19 cellular contexts compared by ENCODE assay signal in the genomic region with DNA sequence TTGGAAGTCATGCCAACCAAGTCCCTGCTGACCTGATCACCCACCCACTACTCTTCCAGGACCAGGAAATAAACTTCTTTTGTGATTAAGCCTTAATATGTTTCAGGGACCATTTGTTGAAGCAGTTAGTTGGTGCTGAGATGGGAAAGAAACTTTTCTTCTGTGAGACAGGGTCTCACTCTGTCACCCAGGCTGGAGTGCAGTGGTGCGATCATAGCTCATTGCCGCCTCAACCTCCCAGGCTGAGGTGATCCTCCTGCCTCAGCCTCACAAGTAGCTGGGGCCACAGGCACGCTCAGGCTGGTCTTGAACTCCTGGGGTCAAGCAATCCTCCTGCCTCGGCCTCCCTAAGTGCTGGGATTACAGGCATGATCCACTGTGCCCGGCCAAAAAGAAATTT. TPM values are rescaled to one million over a fixed set of nuclear protein-coding genes. Genes with fewer than 3 reads are reported as not detected.
DNase-seq lines count a peak whose midpoint lies in the region; ATAC-seq and TF ChIP-seq lines count a peak whose summit lies in the region.
"Had no signal": no experiment of that assay in that cellular context is flagged by ENCODE, and none has a peak within 500 bp of the region (broad histone marks: within the 10 kb centered on the region; RNA-seq: fewer than 3 reads in every experiment).

No MANE protein-coding gene starts in this region.

- H3K36me3 ChIP-seq in BLaER1 treated with 17β-estradiol and CSF1 and Interleukin-3, amounts not matched to agents 10 nM and 100 nM: no peaks in the 10 kb centered on the region
- H3K36me3 ChIP-seq in RWPE2 (ENCODE audit: low read depth) (no peaks in the 10 kb centered on the region), breast epithelium (no peaks in the 10 kb centered on the region)

- H3K27ac Mint-ChIP-seq in nephron progenitor cell: peak overlapping the region; percentile 48
- H3K27ac Mint-ChIP-seq: B cell; CD14-positive monocyte; CD8-positive, alpha-beta T cell had no signal

- DNase-seq in RWPE2 (ENCODE audit: low spot score) (no peak), nephron progenitor cell (no peak), ecto neural progenitor cell (ENCODE audit: low spot score) (no peak), breast epithelium (ENCODE audit: low spot score in 2 of 2) (no peak)
- DNase-seq in activated naive CD4-positive, alpha-beta T cell treated with anti-CD3 and anti-CD28 coated beads, Interleukin-2, amount 50 U/mL, for 16 hours: no peak
- DNase-seq: CD8-positive, alpha-beta T cell; COR-L47; DMS153; DMS79 treated with DMSO at 0.1 percent for 48 hours; EL; GM23248; KG1 had no signal

- H4K20me1 ChIP-seq in BLaER1 treated with 17β-estradiol and CSF1 and Interleukin-3, amounts not matched to agents 10 nM and 100 nM: no peaks in the 10 kb centered on the region

- no peak for TF ChIP-seq POLR2A in breast epithelium (IDR thresholded peaks at IDR 0.05)

- H3K27me3 Mint-ChIP-seq in nephron progenitor cell (ENCODE audit: low read depth, poor library complexity): peaks cover 7% of the 10 kb centered on the region
- H3K27me3 Mint-ChIP-seq: B cell, IgD-negative memory B cell had no signal

- peak overlapping the region in 6 of 11 experiments; percentile 6 to 47 (median 28); a peak in 8 of 22 replicates for H3K9ac ChIP-seq in BLaER1 treated with 17β-estradiol and CSF1 and Interleukin-3, amounts not matched to agents 10 nM and 100 nM
- H3K9ac ChIP-seq: GM23248 had no signal

- peaks cover 13 to 54% (median 41%) of the 10 kb centered on the region in 10 experiments; a peak in 19 of 20 replicates for H3K4me1 ChIP-seq in BLaER1 treated with 17β-estradiol and CSF1 and Interleukin-3, amounts not matched to agents 10 nM and 100 nM
- H3K4me1 ChIP-seq in RWPE2 (ENCODE audit: insufficient read depth, poor library complexity, severe bottlenecking) (peaks cover 17% of the 10 kb centered on the region), breast epithelium (peaks cover 7 to 18% of the 10 kb centered on the region in 2 donors)

- intact Hi-C loops in breast epithelium (cut with DNase I; ENCODE audit: low total_unique reads): no loop called here

- H3K27me3 ChIP-seq in BLaER1 treated with 17β-estradiol and CSF1 and Interleukin-3, amounts not matched to agents 10 nM and 100 nM: no peaks in the 10 kb centered on the region
- H3K27me3 ChIP-seq in RWPE2 (ENCODE audit: insufficient read depth, poor library complexity, severe bottlenecking) (no peaks in the 10 kb centered on the region), breast epithelium (no peaks in the 10 kb centered on the region)

- peaks cover 0 to 6% (median 0%) of the 10 kb centered on the region in 11 experiments; a peak in 1 of 22 replicates for H3K9me3 ChIP-seq in BLaER1 treated with 17β-estradiol and CSF1 and Interleukin-3, amounts not matched to agents 10 nM and 100 nM (replicated peaks in 1 of 11)
- H3K9me3 ChIP-seq in RWPE2 (ENCODE audit: severe bottlenecking): no peaks in the 10 kb centered on the region
- no peaks in the 10 kb centered on the region for H3K9me3 ChIP-seq in breast epithelium

- H3K4me3 ChIP-seq in BLaER1 treated with 17β-estradiol and CSF1 and Interleukin-3, amounts not matched to agents 10 nM and 100 nM: no peak overlapping the region
- H3K4me3 ChIP-seq in RWPE2 (ENCODE audit: severe bottlenecking): no peak overlapping the region
- no peak overlapping the region for H3K4me3 ChIP-seq in breast epithelium
- H3K4me3 ChIP-seq: GM23248 had no signal

- H3K4me3 Mint-ChIP-seq in nephron progenitor cell: no peak overlapping the region
- H3K4me3 Mint-ChIP-seq: B cell; CD14-positive monocyte; CD8-positive, alpha-beta T cell; IgD-negative memory B cell had no signal

- H3K27ac ChIP-seq in BLaER1 treated with 17β-estradiol and CSF1 and Interleukin-3, amounts not matched to agents 10 nM and 100 nM: peak overlapping the region in 8 of 11 experiments; percentile 31 to 67 (median 52); a peak in 16 of 22 replicates
- peak overlapping the region; percentile 66 for H3K27ac ChIP-seq in RWPE2 (ENCODE audit: poor library complexity, severe bottlenecking)
- H3K27ac ChIP-seq in breast epithelium: peak overlapping the region in 1 of 2 donors; percentile 79
- H3K27ac ChIP-seq: GM23248 had no signal

- peak overlapping the region; percentile 20 to 79 (median 68); a peak in 20 of 22 replicates for H3K4me2 ChIP-seq in BLaER1 treated with 17β-estradiol and CSF1 and Interleukin-3, amounts not matched to agents 10 nM and 100 nM

- peaks cover 15% of the 10 kb centered on the region for H3K9me3 Mint-ChIP-seq in nephron progenitor cell
- H3K9me3 Mint-ChIP-seq: CD8-positive, alpha-beta T cell had no signal

- TF ChIP-seq CTCF in RWPE2 (IDR thresholded peaks at IDR 0.05; ENCODE audit: poor library complexity, severe bottlenecking): no peak
- no peak for TF ChIP-seq CTCF in nephron progenitor cell (IDR thresholded peaks at IDR 0.05)
- no peak for TF ChIP-seq CTCF in breast epithelium (IDR thresholded peaks at IDR 0.05)

- H3K4me1 Mint-ChIP-seq in nephron progenitor cell: peaks cover 25% of the 10 kb centered on the region
- H3K4me1 Mint-ChIP-seq: B cell, IgD-negative memory B cell had no signal

- ATAC-seq in RWPE2 (ENCODE audit: low read depth): no peak
- no peak for ATAC-seq in GM19023 (IDR thresholded peaks at IDR 0.05; ENCODE audit: unreplicated experiment)
- ATAC-seq: CD8-positive, alpha-beta T cell; HCT116 had no signal

- H3K36me3 Mint-ChIP-seq in nephron progenitor cell (ENCODE audit: low read depth): no peaks in the 10 kb centered on the region
- H3K36me3 Mint-ChIP-seq: CD14-positive monocyte; CD8-positive, alpha-beta T cell had no signal

RNA-seq across cellular contexts. Expression of gene SUSD2, which starts 10.6 kb away (rescaled TPM):
- total RNA-seq in breast epithelium: 1 to 10 TPM in 2 of 3 donors, under 1 TPM in 1; 0.80 to 7.9 (median 5.6) TPM
- total RNA-seq: GM23248 had no signal

RNA-seq across cellular contexts. Expression of gene GGT5, which starts 53.0 kb away (rescaled TPM):
- 100 to 1,000 TPM in 1 of 3 donors, 10 to 100 TPM in 2; 27.1 to 114 (median 61.0) TPM for total RNA-seq in breast epithelium
- total RNA-seq: A172; B cell; CD8-positive, alpha-beta T cell had no signal
